Comparison of ENCODE assay signal across 2 cellular contexts in the genomic region with DNA sequence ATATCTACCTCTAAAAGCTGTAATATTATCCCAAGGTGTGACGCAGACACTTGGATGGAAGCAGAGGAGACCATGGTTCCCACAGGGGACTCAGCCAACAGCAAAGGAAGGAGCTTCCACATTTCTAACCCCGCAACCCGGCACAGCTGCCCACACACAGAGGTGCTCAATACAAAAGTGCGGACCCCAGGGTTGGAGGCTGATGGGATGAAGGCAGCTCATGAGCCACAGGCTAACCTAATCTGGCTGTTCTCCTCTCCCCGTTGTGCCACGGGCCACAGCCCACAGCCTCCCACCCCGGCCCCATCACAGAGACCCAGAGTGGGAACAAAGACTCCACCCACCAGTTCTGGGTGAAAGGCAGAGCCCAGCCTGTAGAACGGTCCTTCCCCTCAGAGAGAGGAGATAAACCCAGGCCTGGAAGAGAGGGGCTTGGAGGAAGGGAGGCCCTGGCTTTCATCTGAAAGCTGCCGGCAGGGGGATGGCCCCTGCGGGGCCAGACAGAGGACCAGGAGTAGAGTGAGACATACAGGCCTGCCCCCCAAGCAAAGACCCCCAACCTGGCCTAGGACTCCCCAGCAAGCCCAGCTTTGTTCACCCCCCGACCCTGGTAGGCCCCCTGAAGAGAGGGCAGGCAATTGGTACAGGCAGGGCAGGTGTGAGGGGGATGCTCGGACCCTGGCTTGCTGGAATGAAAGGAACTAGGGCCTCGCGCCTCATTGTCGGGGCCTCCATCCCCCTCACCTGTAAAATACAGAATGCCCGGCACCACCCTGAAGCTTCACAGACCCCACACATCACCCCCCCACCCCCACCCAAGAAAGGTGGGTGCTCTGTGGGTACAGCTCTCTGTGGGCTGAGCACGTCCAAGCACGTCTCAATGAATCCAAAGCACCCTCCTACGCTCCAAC.
TF ChIP-seq lines count a peak whose summit lies in the region.

No MANE protein-coding gene starts in this region.

TF ChIP-seq in HEK293, 187 proteins besides CTCF, POLR2A, EP300 and RAD21:
- TF ChIP-seq ZSCAN16 (tag by site-specific recombination; IDR thresholded peaks at IDR 0.05) (no peak), ZFP69B (tag by site-specific recombination; IDR thresholded peaks at IDR 0.05) (no peak), EGR2 (tag by site-specific recombination; IDR thresholded peaks at IDR 0.05; ENCODE audit: low read depth) (peak; percentile 71), ZNF658 (tag by site-specific recombination; IDR thresholded peaks at IDR 0.05) (no peak), ZNF169 (tag by site-specific recombination; IDR thresholded peaks at IDR 0.05) (no peak), ZFHX2 (tag by site-specific recombination; conservative IDR thresholded peaks at IDR 0.05) (peak; percentile 56), ZNF529 (tag by site-specific recombination; IDR thresholded peaks at IDR 0.05; ENCODE audit: insufficient replicate concordance) (no peak)
- TF ChIP-seq, protein P1, sequence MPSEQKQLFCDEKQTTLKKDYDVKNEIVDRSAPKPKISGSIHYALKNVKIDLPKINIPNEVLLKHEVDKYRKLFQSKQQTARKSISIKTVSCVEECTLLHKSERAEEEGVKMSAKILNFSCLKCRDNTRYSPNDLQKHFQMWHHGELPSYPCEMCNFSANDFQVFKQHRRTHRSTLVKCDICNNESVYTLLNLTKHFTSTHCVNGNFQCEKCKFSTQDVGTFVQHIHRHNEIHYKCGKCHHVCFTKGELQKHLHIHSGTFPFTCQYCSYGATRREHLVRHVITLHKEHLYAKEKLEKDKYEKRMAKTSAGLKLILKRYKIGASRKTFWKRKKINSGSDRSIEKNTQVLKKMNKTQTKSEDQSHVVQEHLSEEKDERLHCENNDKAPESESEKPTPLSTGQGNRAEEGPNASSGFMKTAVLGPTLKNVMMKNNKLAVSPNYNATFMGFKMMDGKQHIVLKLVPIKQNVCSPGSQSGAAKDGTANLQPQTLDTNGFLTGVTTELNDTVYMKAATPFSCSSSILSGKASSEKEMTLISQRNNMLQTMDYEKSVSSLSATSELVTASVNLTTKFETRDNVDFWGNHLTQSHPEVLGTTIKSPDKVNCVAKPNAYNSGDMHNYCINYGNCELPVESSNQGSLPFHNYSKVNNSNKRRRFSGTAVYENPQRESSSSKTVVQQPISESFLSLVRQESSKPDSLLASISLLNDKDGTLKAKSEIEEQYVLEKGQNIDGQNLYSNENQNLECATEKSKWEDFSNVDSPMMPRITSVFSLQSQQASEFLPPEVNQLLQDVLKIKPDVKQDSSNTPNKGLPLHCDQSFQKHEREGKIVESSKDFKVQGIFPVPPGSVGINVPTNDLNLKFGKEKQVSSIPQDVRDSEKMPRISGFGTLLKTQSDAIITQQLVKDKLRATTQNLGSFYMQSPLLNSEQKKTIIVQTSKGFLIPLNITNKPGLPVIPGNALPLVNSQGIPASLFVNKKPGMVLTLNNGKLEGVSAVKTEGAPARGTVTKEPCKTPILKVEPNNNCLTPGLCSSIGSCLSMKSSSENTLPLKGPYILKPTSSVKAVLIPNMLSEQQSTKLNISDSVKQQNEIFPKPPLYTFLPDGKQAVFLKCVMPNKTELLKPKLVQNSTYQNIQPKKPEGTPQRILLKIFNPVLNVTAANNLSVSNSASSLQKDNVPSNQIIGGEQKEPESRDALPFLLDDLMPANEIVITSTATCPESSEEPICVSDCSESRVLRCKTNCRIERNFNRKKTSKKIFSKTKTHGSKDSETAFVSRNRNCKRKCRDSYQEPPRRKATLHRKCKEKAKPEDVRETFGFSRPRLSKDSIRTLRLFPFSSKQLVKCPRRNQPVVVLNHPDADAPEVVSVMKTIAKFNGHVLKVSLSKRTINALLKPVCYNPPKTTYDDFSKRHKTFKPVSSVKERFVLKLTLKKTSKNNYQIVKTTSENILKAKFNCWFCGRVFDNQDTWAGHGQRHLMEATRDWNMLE (tag by site-specific recombination; conservative IDR thresholded peaks at IDR 0.05; ENCODE audit: low read depth) = no peak
- TF ChIP-seq, protein P2, sequence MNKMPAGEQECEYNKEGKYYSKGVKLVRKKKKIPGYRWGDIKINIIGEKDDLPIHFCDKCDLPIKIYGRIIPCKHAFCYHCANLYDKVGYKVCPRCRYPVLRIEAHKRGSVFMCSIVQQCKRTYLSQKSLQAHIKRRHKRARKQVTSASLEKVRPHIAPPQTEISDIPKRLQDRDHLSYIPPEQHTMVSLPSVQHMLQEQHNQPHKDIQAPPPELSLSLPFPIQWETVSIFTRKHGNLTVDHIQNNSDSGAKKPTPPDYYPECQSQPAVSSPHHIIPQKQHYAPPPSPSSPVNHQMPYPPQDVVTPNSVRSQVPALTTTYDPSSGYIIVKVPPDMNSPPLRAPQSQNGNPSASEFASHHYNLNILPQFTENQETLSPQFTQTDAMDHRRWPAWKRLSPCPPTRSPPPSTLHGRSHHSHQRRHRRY (tag by site-specific recombination; IDR thresholded peaks at IDR 0.05) = no peak
- TF ChIP-seq, protein P3, sequence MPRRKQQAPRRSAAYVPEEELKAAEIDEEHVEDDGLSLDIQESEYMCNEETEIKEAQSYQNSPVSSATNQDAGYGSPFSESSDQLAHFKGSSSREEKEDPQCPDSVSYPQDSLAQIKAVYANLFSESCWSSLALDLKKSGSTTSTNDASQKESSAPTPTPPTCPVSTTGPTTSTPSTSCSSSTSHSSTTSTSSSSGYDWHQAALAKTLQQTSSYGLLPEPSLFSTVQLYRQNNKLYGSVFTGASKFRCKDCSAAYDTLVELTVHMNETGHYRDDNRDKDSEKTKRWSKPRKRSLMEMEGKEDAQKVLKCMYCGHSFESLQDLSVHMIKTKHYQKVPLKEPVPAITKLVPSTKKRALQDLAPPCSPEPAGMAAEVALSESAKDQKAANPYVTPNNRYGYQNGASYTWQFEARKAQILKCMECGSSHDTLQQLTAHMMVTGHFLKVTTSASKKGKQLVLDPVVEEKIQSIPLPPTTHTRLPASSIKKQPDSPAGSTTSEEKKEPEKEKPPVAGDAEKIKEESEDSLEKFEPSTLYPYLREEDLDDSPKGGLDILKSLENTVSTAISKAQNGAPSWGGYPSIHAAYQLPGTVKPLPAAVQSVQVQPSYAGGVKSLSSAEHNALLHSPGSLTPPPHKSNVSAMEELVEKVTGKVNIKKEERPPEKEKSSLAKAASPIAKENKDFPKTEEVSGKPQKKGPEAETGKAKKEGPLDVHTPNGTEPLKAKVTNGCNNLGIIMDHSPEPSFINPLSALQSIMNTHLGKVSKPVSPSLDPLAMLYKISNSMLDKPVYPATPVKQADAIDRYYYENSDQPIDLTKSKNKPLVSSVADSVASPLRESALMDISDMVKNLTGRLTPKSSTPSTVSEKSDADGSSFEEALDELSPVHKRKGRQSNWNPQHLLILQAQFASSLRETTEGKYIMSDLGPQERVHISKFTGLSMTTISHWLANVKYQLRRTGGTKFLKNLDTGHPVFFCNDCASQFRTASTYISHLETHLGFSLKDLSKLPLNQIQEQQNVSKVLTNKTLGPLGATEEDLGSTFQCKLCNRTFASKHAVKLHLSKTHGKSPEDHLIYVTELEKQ (tag by site-specific recombination; IDR thresholded peaks at IDR 0.05; ENCODE audit: borderline replicate concordance) = no peak

TF ChIP-seq in HepG2, 621 proteins besides CTCF, POLR2A, EP300 and RAD21:
- TF ChIP-seq, protein P4, sequence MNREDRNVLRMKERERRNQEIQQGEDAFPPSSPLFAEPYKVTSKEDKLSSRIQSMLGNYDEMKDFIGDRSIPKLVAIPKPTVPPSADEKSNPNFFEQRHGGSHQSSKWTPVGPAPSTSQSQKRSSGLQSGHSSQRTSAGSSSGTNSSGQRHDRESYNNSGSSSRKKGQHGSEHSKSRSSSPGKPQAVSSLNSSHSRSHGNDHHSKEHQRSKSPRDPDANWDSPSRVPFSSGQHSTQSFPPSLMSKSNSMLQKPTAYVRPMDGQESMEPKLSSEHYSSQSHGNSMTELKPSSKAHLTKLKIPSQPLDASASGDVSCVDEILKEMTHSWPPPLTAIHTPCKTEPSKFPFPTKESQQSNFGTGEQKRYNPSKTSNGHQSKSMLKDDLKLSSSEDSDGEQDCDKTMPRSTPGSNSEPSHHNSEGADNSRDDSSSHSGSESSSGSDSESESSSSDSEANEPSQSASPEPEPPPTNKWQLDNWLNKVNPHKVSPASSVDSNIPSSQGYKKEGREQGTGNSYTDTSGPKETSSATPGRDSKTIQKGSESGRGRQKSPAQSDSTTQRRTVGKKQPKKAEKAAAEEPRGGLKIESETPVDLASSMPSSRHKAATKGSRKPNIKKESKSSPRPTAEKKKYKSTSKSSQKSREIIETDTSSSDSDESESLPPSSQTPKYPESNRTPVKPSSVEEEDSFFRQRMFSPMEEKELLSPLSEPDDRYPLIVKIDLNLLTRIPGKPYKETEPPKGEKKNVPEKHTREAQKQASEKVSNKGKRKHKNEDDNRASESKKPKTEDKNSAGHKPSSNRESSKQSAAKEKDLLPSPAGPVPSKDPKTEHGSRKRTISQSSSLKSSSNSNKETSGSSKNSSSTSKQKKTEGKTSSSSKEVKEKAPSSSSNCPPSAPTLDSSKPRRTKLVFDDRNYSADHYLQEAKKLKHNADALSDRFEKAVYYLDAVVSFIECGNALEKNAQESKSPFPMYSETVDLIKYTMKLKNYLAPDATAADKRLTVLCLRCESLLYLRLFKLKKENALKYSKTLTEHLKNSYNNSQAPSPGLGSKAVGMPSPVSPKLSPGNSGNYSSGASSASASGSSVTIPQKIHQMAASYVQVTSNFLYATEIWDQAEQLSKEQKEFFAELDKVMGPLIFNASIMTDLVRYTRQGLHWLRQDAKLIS (CRISPR knock-in tag; IDR thresholded peaks at IDR 0.05) = no peak
- TF ChIP-seq, protein P5, sequence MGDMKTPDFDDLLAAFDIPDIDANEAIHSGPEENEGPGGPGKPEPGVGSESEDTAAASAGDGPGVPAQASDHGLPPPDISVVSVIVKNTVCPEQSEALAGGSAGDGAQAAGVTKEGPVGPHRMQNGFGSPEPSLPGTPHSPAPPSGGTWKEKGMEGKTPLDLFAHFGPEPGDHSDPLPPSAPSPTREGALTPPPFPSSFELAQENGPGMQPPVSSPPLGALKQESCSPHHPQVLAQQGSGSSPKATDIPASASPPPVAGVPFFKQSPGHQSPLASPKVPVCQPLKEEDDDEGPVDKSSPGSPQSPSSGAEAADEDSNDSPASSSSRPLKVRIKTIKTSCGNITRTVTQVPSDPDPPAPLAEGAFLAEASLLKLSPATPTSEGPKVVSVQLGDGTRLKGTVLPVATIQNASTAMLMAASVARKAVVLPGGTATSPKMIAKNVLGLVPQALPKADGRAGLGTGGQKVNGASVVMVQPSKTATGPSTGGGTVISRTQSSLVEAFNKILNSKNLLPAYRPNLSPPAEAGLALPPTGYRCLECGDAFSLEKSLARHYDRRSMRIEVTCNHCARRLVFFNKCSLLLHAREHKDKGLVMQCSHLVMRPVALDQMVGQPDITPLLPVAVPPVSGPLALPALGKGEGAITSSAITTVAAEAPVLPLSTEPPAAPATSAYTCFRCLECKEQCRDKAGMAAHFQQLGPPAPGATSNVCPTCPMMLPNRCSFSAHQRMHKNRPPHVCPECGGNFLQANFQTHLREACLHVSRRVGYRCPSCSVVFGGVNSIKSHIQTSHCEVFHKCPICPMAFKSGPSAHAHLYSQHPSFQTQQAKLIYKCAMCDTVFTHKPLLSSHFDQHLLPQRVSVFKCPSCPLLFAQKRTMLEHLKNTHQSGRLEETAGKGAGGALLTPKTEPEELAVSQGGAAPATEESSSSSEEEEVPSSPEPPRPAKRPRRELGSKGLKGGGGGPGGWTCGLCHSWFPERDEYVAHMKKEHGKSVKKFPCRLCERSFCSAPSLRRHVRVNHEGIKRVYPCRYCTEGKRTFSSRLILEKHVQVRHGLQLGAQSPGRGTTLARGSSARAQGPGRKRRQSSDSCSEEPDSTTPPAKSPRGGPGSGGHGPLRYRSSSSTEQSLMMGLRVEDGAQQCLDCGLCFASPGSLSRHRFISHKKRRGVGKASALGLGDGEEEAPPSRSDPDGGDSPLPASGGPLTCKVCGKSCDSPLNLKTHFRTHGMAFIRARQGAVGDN (CRISPR knock-in tag; IDR thresholded peaks at IDR 0.05) = peak; percentile 18; the same call in 1 of the 2 replicates
